In genomic region chr19:48872182-48872883, GRCh38 we compare ENCODE assay signal across 1 cellular context.
TF ChIP-seq lines count a peak whose summit lies in the region.

Gene PPP1R15A, plus strand, starts transcription at chr19:48872421. Its CDS starts 813 bp downstream, at chr19:48873234.

TF ChIP-seq in HepG2, 621 proteins besides CTCF, POLR2A, EP300 and RAD21 (continued from another document and continues in another):
- TF ChIP-seq HMG20B (CRISPR knock-in tag; conservative IDR thresholded peaks at IDR 0.05) = no peak
- TF ChIP-seq MTA1 (CRISPR knock-in tag; IDR thresholded peaks at IDR 0.05; ENCODE audit: borderline replicate concordance) = no peak; the same call in 1 of the 2 replicates
- no peak for TF ChIP-seq NR2C2 (CRISPR knock-in tag; IDR thresholded peaks at IDR 0.05; ENCODE audit: borderline replicate concordance)
- TF ChIP-seq SAP130 (CRISPR knock-in tag; IDR thresholded peaks at IDR 0.05; ENCODE audit: low read depth) = peak; percentile 93
- peak; percentile 72; the same call in 1 of the 2 replicates for TF ChIP-seq ZNF333 (CRISPR knock-in tag; IDR thresholded peaks at IDR 0.05; ENCODE audit: borderline replicate concordance)
- TF ChIP-seq ZNF639 (CRISPR knock-in tag; conservative IDR thresholded peaks at IDR 0.05) = peak; percentile 35; the same call in 1 of the 2 replicates
- no peak for TF ChIP-seq PHF21A (CRISPR knock-in tag; IDR thresholded peaks at IDR 0.05)
- 0 out of 2 replicates have a peak, but pooled peaks have one; percentile 42 for TF ChIP-seq ZFP37 (CRISPR knock-in tag; IDR thresholded peaks at IDR 0.05; ENCODE audit: borderline replicate concordance)
- TF ChIP-seq HOXA7 (CRISPR knock-in tag; IDR thresholded peaks at IDR 0.05) = no peak
- peak; percentile 31; the same call in 1 of the 2 replicates for TF ChIP-seq RXRB (CRISPR knock-in tag; IDR thresholded peaks at IDR 0.05; ENCODE audit: borderline replicate concordance)
- no peak for TF ChIP-seq TP53 (CRISPR knock-in tag; conservative IDR thresholded peaks at IDR 0.05)
- TF ChIP-seq RBFOX2 (IDR thresholded peaks at IDR 0.05; ENCODE audit: low read depth, low read length) = peak; percentile 93
- TF ChIP-seq RXRA (CRISPR knock-in tag; IDR thresholded peaks at IDR 0.05) = peak; percentile 71
- no peak for TF ChIP-seq RAD51 (IDR thresholded peaks at IDR 0.05; ENCODE audit: borderline replicate concordance)
- no peak for TF ChIP-seq ZSCAN22 (CRISPR knock-in tag; IDR thresholded peaks at IDR 0.05)
- peak; percentile 69; the same call in 1 of the 2 replicates for TF ChIP-seq IRF2 (CRISPR knock-in tag; IDR thresholded peaks at IDR 0.05)
- TF ChIP-seq KLF11 (CRISPR knock-in tag; IDR thresholded peaks at IDR 0.05) = peak; percentile 66; the same call in 1 of the 2 replicates
- no peak for TF ChIP-seq ZSCAN20 (CRISPR knock-in tag; IDR thresholded peaks at IDR 0.05; ENCODE audit: borderline replicate concordance)
- TF ChIP-seq ZNF101 (CRISPR knock-in tag; IDR thresholded peaks at IDR 0.05; ENCODE audit: borderline replicate concordance, low read depth) = no peak
- TF ChIP-seq ZFP90 (CRISPR knock-in tag; IDR thresholded peaks at IDR 0.05; ENCODE audit: borderline replicate concordance) = no peak; the same call in 1 of the 2 replicates
- no peak for TF ChIP-seq NFRKB (IDR thresholded peaks at IDR 0.05)
- peak; percentile 84 for TF ChIP-seq HIVEP1 (CRISPR knock-in tag; IDR thresholded peaks at IDR 0.05)
- TF ChIP-seq IRX3 (CRISPR knock-in tag; IDR thresholded peaks at IDR 0.05; ENCODE audit: borderline replicate concordance, low read depth) = no peak
- TF ChIP-seq, protein P1, sequence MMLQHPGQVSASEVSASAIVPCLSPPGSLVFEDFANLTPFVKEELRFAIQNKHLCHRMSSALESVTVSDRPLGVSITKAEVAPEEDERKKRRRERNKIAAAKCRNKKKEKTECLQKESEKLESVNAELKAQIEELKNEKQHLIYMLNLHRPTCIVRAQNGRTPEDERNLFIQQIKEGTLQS (CRISPR knock-in tag; IDR thresholded peaks at IDR 0.05) = peak; percentile 29; the same call in 1 of the 2 replicates
- peak; percentile 56; the same call in 1 of the 2 replicates for TF ChIP-seq SAFB2 (CRISPR knock-in tag; IDR thresholded peaks at IDR 0.05; ENCODE audit: borderline replicate concordance, low read depth)
- no peak; the same call in 1 of the 2 replicates for TF ChIP-seq SP2 (CRISPR knock-in tag; IDR thresholded peaks at IDR 0.05)
- TF ChIP-seq RNF2 (conservative IDR thresholded peaks at IDR 0.05; ENCODE audit: low read depth) = no peak
- TF ChIP-seq ZNF768 (CRISPR knock-in tag; IDR thresholded peaks at IDR 0.05) = peak; percentile 61; the same call in 1 of the 2 replicates
- no peak for TF ChIP-seq HOXD1 (CRISPR knock-in tag; IDR thresholded peaks at IDR 0.05)
- no peak; the same call in 1 of the 2 replicates for TF ChIP-seq HES4 (CRISPR knock-in tag; IDR thresholded peaks at IDR 0.05; ENCODE audit: borderline replicate concordance)
- 0 out of 2 replicates have a peak, but pooled peaks have one; percentile 52 for TF ChIP-seq KMT2A (CRISPR knock-in tag; IDR thresholded peaks at IDR 0.05)
- TF ChIP-seq ZBTB7B (CRISPR knock-in tag; IDR thresholded peaks at IDR 0.05) = peak; percentile 53; the same call in 1 of the 2 replicates
- TF ChIP-seq, protein P2, sequence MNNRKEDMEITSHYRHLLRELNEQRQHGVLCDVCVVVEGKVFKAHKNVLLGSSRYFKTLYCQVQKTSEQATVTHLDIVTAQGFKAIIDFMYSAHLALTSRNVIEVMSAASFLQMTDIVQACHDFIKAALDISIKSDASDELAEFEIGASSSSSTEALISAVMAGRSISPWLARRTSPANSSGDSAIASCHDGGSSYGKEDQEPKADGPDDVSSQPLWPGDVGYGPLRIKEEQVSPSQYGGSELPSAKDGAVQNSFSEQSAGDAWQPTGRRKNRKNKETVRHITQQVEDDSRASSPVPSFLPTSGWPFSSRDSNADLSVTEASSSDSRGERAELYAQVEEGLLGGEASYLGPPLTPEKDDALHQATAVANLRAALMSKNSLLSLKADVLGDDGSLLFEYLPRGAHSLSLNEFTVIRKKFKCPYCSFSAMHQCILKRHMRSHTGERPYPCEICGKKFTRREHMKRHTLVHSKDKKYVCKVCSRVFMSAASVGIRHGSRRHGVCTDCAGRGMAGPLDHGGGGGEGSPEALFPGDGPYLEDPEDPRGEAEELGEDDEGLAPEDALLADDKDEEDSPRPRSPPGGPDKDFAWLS (CRISPR knock-in tag; IDR thresholded peaks at IDR 0.05; ENCODE audit: borderline replicate concordance) = no peak
- no peak for TF ChIP-seq CBX1 (IDR thresholded peaks at IDR 0.05; ENCODE audit: low read depth)
- TF ChIP-seq PHB2 (IDR thresholded peaks at IDR 0.05; ENCODE audit: partially characterized antibody) = no peak
- TF ChIP-seq SNAPC5 (CRISPR knock-in tag; IDR thresholded peaks at IDR 0.05; ENCODE audit: borderline replicate concordance) = no peak
- peak; percentile 73; the same call in 1 of the 2 replicates for TF ChIP-seq ZNF567 (CRISPR knock-in tag; IDR thresholded peaks at IDR 0.05; ENCODE audit: borderline replicate concordance)
- no peak for TF ChIP-seq ZNF577 (CRISPR knock-in tag; IDR thresholded peaks at IDR 0.05; ENCODE audit: borderline replicate concordance, low read depth)
- TF ChIP-seq ZNF713 (CRISPR knock-in tag; IDR thresholded peaks at IDR 0.05) = no peak
- no peak for TF ChIP-seq ZFP62 (CRISPR knock-in tag; IDR thresholded peaks at IDR 0.05)
- TF ChIP-seq, protein P3, sequence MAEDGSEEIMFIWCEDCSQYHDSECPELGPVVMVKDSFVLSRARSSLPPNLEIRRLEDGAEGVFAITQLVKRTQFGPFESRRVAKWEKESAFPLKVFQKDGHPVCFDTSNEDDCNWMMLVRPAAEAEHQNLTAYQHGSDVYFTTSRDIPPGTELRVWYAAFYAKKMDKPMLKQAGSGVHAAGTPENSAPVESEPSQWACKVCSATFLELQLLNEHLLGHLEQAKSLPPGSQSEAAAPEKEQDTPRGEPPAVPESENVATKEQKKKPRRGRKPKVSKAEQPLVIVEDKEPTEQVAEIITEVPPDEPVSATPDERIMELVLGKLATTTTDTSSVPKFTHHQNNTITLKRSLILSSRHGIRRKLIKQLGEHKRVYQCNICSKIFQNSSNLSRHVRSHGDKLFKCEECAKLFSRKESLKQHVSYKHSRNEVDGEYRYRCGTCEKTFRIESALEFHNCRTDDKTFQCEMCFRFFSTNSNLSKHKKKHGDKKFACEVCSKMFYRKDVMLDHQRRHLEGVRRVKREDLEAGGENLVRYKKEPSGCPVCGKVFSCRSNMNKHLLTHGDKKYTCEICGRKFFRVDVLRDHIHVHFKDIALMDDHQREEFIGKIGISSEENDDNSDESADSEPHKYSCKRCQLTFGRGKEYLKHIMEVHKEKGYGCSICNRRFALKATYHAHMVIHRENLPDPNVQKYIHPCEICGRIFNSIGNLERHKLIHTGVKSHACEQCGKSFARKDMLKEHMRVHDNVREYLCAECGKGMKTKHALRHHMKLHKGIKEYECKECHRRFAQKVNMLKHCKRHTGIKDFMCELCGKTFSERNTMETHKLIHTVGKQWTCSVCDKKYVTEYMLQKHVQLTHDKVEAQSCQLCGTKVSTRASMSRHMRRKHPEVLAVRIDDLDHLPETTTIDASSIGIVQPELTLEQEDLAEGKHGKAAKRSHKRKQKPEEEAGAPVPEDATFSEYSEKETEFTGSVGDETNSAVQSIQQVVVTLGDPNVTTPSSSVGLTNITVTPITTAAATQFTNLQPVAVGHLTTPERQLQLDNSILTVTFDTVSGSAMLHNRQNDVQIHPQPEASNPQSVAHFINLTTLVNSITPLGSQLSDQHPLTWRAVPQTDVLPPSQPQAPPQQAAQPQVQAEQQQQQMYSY (CRISPR knock-in tag; IDR thresholded peaks at IDR 0.05) = no peak
- peak; percentile 85; the same call in 1 of the 2 replicates for TF ChIP-seq ZNF550 (CRISPR knock-in tag; IDR thresholded peaks at IDR 0.05; ENCODE audit: borderline replicate concordance)
- no peak for TF ChIP-seq FOXM1 (CRISPR knock-in tag; IDR thresholded peaks at IDR 0.05)
- peak; percentile 92 for TF ChIP-seq ATF1 (CRISPR knock-in tag; IDR thresholded peaks at IDR 0.05)
- TF ChIP-seq, protein P4, sequence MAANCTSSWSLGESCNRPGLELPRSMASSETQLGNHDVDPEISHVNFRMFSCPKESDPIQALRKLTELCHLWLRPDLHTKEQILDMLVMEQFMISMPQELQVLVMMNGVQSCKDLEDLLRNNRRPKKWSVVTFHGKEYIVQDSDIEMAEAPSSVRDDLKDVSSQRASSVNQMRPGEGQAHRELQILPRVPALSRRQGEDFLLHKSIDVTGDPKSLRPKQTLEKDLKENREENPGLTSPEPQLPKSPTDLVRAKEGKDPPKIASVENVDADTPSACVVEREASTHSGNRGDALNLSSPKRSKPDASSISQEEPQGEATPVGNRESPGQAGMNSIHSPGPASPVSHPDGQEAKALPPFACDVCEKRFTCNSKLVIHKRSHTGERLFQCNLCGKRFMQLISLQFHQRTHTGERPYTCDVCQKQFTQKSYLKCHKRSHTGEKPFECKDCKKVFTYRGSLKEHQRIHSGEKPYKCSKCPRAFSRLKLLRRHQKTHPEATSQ (CRISPR knock-in tag; IDR thresholded peaks at IDR 0.05; ENCODE audit: borderline replicate concordance) = no peak; the same call in 1 of the 2 replicates
- peak; percentile 61 for TF ChIP-seq GABPB1 (CRISPR knock-in tag; IDR thresholded peaks at IDR 0.05)
- TF ChIP-seq FIP1L1 (IDR thresholded peaks at IDR 0.05; ENCODE audit: borderline replicate concordance, insufficient read depth, low read depth, low read length) = no peak
- TF ChIP-seq ZNF816 (CRISPR knock-in tag; IDR thresholded peaks at IDR 0.05; ENCODE audit: borderline replicate concordance) = no peak; the same call in 1 of the 2 replicates
- 0 out of 2 replicates have a peak, but pooled peaks have one; percentile 21 for TF ChIP-seq PAX8 (CRISPR knock-in tag; IDR thresholded peaks at IDR 0.05; ENCODE audit: borderline replicate concordance)
- 0 out of 2 replicates have a peak, but pooled peaks have one; percentile 27 for TF ChIP-seq ZNF7 (CRISPR knock-in tag; IDR thresholded peaks at IDR 0.05)
- TF ChIP-seq, protein P5, sequence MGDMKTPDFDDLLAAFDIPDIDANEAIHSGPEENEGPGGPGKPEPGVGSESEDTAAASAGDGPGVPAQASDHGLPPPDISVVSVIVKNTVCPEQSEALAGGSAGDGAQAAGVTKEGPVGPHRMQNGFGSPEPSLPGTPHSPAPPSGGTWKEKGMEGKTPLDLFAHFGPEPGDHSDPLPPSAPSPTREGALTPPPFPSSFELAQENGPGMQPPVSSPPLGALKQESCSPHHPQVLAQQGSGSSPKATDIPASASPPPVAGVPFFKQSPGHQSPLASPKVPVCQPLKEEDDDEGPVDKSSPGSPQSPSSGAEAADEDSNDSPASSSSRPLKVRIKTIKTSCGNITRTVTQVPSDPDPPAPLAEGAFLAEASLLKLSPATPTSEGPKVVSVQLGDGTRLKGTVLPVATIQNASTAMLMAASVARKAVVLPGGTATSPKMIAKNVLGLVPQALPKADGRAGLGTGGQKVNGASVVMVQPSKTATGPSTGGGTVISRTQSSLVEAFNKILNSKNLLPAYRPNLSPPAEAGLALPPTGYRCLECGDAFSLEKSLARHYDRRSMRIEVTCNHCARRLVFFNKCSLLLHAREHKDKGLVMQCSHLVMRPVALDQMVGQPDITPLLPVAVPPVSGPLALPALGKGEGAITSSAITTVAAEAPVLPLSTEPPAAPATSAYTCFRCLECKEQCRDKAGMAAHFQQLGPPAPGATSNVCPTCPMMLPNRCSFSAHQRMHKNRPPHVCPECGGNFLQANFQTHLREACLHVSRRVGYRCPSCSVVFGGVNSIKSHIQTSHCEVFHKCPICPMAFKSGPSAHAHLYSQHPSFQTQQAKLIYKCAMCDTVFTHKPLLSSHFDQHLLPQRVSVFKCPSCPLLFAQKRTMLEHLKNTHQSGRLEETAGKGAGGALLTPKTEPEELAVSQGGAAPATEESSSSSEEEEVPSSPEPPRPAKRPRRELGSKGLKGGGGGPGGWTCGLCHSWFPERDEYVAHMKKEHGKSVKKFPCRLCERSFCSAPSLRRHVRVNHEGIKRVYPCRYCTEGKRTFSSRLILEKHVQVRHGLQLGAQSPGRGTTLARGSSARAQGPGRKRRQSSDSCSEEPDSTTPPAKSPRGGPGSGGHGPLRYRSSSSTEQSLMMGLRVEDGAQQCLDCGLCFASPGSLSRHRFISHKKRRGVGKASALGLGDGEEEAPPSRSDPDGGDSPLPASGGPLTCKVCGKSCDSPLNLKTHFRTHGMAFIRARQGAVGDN (CRISPR knock-in tag; IDR thresholded peaks at IDR 0.05) = peak; percentile 80
- peak; percentile 59; the same call in 1 of the 2 replicates for TF ChIP-seq ZBTB4 (CRISPR knock-in tag; IDR thresholded peaks at IDR 0.05; ENCODE audit: borderline replicate concordance)
- TF ChIP-seq EHMT2 (IDR thresholded peaks at IDR 0.05; ENCODE audit: borderline replicate concordance, low read depth, low read length) = no peak
